In the genomic region with DNA sequence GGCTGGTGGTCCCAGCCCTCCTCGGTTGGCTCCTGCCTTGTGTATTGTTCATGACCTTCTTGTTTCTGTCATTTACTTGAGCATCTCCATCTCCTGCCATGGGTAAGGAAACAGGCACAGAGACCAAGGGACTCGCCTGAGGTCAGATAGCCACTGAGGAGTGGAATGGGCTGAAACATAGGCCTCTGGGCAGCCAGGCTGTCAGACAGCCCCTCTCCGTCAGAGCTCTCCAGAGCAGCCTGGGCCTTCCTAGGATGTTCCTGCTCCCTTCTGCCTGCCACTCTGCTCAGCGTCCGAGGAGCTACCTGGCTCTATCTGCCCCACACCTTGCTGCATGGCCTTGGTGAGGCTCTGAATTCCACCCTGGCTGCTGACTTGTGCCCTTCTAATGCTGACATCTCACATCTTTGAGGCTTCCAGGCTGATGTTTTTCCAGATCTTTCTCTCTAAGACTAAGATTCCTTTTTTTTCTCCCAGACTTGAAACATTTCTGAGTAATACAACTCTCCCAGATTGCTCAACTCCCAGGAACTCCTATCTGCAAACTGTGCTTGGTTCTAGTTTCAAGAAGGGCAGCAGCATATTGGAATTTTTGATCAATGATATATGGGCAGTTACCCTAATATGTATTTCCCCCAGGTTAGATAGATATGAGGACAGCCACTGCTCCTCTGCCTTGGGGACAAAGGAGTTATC, we compare ENCODE assay signal across 9 cellular contexts.
A peak's percentile ranks its signal among the peaks of the same experiment; 100 is the strongest.
DNase-seq lines count a peak whose midpoint lies in the region; ATAC-seq and TF ChIP-seq lines count a peak whose summit lies in the region.
"Had no signal": no experiment of that assay in that cellular context is flagged by ENCODE, and none has a peak within 500 bp of the region (broad histone marks: within the 10 kb centered on the region; RNA-seq: fewer than 3 reads in every experiment).

No MANE protein-coding gene starts in this region.

- peaks cover 1% of the 10 kb centered on the region; the same call in 1 of the 2 replicates for H3K9me3 ChIP-seq in AG04450 (ENCODE audit: control insufficient read depth, insufficient read depth, low read length)

- CTCF ChIA-PET in AG04450 (lab: Charles Lee) = interaction anchor here (1.3 kb wide), 2 partner anchors 29 to 71 kb away, joined by 3 to 4 read pairs; no protein-coding TSS in a partner anchor

- DNase-seq in AG04450 (ENCODE audit: low read depth, low spot score) (no peak), fibroblast of the conjunctiva (ENCODE audit: low read depth) (peak; percentile 57), posterior vena cava (ENCODE audit: low spot score) (peak; percentile 77), HUDEP-2 (lab: John Stamatoyannopoulos, UW; ENCODE audit: unreplicated experiment in 76 of 76) (no peak), cortex of kidney (lab: John Stamatoyannopoulos, UW) (no peak)
- DNase-seq in stimulated activated CD4-positive, alpha-beta T cell treated with anti-CD3 and anti-CD28 coated beads, Interleukin-2, amount 100 ng/mL, for 24 hours = no peak
- DNase-seq: activated T-cell treated with anti-CD3 and anti-CD28 coated beads, Interleukin-2, amount 50 U/mL, for 4 hours had no signal

- H3K27ac ChIP-seq in AG04450 (ENCODE audit: low read depth, low read length) = peak overlapping the region; percentile 99

- TF ChIP-seq CTCF in AG04450 (IDR thresholded peaks at IDR 0.05; ENCODE audit: low read depth, low read length) = no peak

- peak overlapping the region; percentile 29 for H3K4me3 ChIP-seq in AG04450 (ENCODE audit: low read depth, low read length)

- ATAC-seq in SK-N-SH treated with all-trans-retinoic acid at 6 μM for 48 hours = peak; percentile 18
- no peak for ATAC-seq in GM21619 (IDR thresholded peaks at IDR 0.05; ENCODE audit: unreplicated experiment)
- ATAC-seq: activated T-cell treated with anti-CD3 and anti-CD28 coated beads, Interleukin-2, amount 50 U/mL, for 4 hours had no signal

- no peaks in the 10 kb centered on the region for H3K27me3 ChIP-seq in AG04450 (ENCODE audit: control insufficient read depth, insufficient read depth, low read length)

- intact Hi-C loops in posterior vena cava (cut with DNase I) = loop anchor here in 1 of 2 donors (5.0 kb wide), 1 partner anchor 36 kb away; no protein-coding TSS in a partner anchor

- POLR2A ChIA-PET in AG04450 (lab: Yijun Ruan, JAX) = interaction anchor here (0.6 to 4.4 kb wide), 5 partner anchors 10 to 77 kb away, joined by 3 to 22 read pairs (median 4); no protein-coding TSS in a partner anchor

TF ChIP-seq in SK-N-SH treated with all-trans-retinoic acid at 6 μM for 48 hours, 23 proteins besides CTCF, POLR2A, EP300 and RAD21:
- TF ChIP-seq, protein P1, sequence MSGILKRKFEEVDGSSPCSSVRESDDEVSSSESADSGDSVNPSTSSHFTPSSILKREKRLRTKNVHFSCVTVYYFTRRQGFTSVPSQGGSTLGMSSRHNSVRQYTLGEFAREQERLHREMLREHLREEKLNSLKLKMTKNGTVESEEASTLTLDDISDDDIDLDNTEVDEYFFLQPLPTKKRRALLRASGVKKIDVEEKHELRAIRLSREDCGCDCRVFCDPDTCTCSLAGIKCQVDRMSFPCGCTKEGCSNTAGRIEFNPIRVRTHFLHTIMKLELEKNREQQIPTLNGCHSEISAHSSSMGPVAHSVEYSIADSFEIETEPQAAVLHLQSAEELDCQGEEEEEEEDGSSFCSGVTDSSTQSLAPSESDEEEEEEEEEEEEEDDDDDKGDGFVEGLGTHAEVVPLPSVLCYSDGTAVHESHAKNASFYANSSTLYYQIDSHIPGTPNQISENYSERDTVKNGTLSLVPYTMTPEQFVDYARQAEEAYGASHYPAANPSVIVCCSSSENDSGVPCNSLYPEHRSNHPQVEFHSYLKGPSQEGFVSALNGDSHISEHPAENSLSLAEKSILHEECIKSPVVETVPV (CRISPR knock-in tag; IDR thresholded peaks at IDR 0.05) = no peak
- peak; percentile 83; the same call in 1 of the 2 replicates for TF ChIP-seq ZFP3 (CRISPR knock-in tag; IDR thresholded peaks at IDR 0.05)
- TF ChIP-seq CSDC2 (CRISPR knock-in tag; IDR thresholded peaks at IDR 0.05) = peak; percentile 11; the same call in 1 of the 2 replicates
- TF ChIP-seq ZNF8 (CRISPR knock-in tag; IDR thresholded peaks at IDR 0.05) = no peak

Comparison
In these comparisons a context has a peak if more than half of its experiments do, and no peak if none do; other contexts are left out.
1. DNase-seq: peak in fibroblast of the conjunctiva (single experiment) and posterior vena cava (single experiment); none in AG04450 (single experiment), HUDEP-2 (0 of 76), cortex of kidney (single experiment) and stimulated activated CD4-positive, alpha-beta T cell treated with anti-CD3 and anti-CD28 coated beads, Interleukin-2, amount 100 ng/mL, for 24 hours (0 of 2).